ENCODE assay signal across 8 cellular contexts in genomic region chr22:18071307-18071967, GRCh38. TPM values are rescaled to one million over a fixed set of nuclear protein-coding genes. Genes with fewer than 3 reads are reported as not detected.
DNase-seq lines count a peak whose midpoint lies in the region; ATAC-seq, FAIRE-seq and TF ChIP-seq lines count a peak whose summit lies in the region.
"Not testable (repeated sequence)": the region's sequence is repeated elsewhere in the genome, so short reads cannot be mapped to it uniquely, and the experiment has no call there.
"Had no signal": no experiment of that assay in that cellular context is flagged by ENCODE, and none has a peak within 500 bp of the region (broad histone marks: within the 10 kb centered on the region; RNA-seq: fewer than 3 reads in every experiment).

No MANE protein-coding gene starts in this region.

- 78 to 84% (median 79%) methylated on average over 7 of the region's 7 CpGs for WGBS in spleen, 5 donors

- H3K9me1 ChIP-seq in keratinocyte (ENCODE audit: control insufficient read depth, extremely low read depth, insufficient read depth, low read length), result not testable (repeated sequence)

- not testable (repeated sequence) for H3K9me2 ChIP-seq in Karpas-422 (replicated peaks; ENCODE audit: insufficient read depth, low read length)

- not testable (repeated sequence) for H3K36me3 Mint-ChIP-seq in activated B cell treated with CpG ODN at 0.5 μM for 24 hours (ENCODE audit: low read depth); effector memory CD8-positive, alpha-beta T cell (ENCODE audit: insufficient read depth)

- DNase-seq in Karpas-422; activated B cell treated with CpG ODN at 0.5 μM for 24 hours; effector memory CD8-positive, alpha-beta T cell; keratinocyte (ENCODE audit: low read depth, low spot score): not testable (repeated sequence)
- DNase-seq in Peyer's patch, result peak in 1 of 3 donors; percentile 50
- peak; percentile 42 for DNase-seq in spleen

- not testable (repeated sequence) for H3K79me2 ChIP-seq in Karpas-422 (ENCODE audit: low read length); keratinocyte (ENCODE audit: control insufficient read depth, insufficient read depth, low read length)

- H3K4me1 Mint-ChIP-seq in activated B cell treated with CpG ODN at 0.5 μM for 24 hours, result peaks cover 71% of the 10 kb centered on the region
- not testable (repeated sequence) for H3K4me1 Mint-ChIP-seq in effector memory CD8-positive, alpha-beta T cell (ENCODE audit: low read depth in 2 of 2)

- POLR2A ChIA-PET in activated B cell treated with CpG ODN at 0.5 μM for 24 hours (lab: Charles Lee), result interaction anchor here (0.7 to 3.5 kb wide), 7 partner anchors 9 to 241 kb away, joined by 3 to 12 read pairs (median 6); no protein-coding TSS in a partner anchor

- not testable (repeated sequence) for H3K4me3 ChIP-seq in Karpas-422 (ENCODE audit: low read length); Peyer's patch; spleen
- H3K4me3 ChIP-seq in keratinocyte (ENCODE audit: control insufficient read depth in 2 of 3, extremely low read depth in 1 of 3, insufficient read depth in 2 of 3, low read depth in 1 of 3, low read length in 3 of 3), result peak overlapping the region in 2 of 3 experiments; percentile 29 to 31

- H3K4me1 ChIP-seq in Karpas-422 (ENCODE audit: low read length), result peaks cover 80% of the 10 kb centered on the region
- H3K4me1 ChIP-seq in Peyer's patch, result peaks cover 0 to 27% (median 8%) of the 10 kb centered on the region in 4 donors
- peaks cover 22% of the 10 kb centered on the region for H3K4me1 ChIP-seq in keratinocyte (ENCODE audit: control insufficient read depth, extremely low read depth, insufficient read depth, low read length)
- peaks cover 12 to 62% (median 34%) of the 10 kb centered on the region in 6 donors for H3K4me1 ChIP-seq in spleen

- dilution Hi-C loops in keratinocyte (cut with MboI; ENCODE audit: extremely low pct_ligation_motif_present, low sequenced_read_pairs), result not testable (repeated sequence)

- CTCF ChIA-PET in activated B cell treated with CpG ODN at 0.5 μM for 24 hours (lab: Charles Lee), result interaction anchor here (1.2 to 2.3 kb wide), 5 partner anchors 10 to 107 kb away, joined by 3 to 9 read pairs (median 6); partner anchors contain the start of gene MICAL3

- H3K4me2 ChIP-seq in Karpas-422 (ENCODE audit: low read depth, low read length, poor library complexity, severe bottlenecking), result peak overlapping the region; percentile 18
- H3K4me2 ChIP-seq in keratinocyte (ENCODE audit: control insufficient read depth, extremely low read depth, insufficient read depth, low read depth, low read length), result peak overlapping the region; percentile 76

- not testable (repeated sequence) for H3K9me3 Mint-ChIP-seq in activated B cell treated with CpG ODN at 0.5 μM for 24 hours; effector memory CD8-positive, alpha-beta T cell

- not testable (repeated sequence) for ATAC-seq in activated B cell treated with CpG ODN at 0.5 μM for 24 hours (ENCODE audit: low read depth); effector memory CD8-positive, alpha-beta T cell (replicated peaks)

- H3K27ac ChIP-seq in C4-2B (peak overlapping the region; percentile 74), Karpas-422 (ENCODE audit: low read length) (peak overlapping the region; percentile 98), Peyer's patch (peak overlapping the region in 3 of 4 donors; percentile 22 to 70 (median 44)), keratinocyte (ENCODE audit: control insufficient read depth, insufficient read depth, low read length) (peak overlapping the region; percentile 39)
- H3K27ac ChIP-seq in spleen, result not testable (repeated sequence)

- H3K27me3 ChIP-seq in Karpas-422 (ENCODE audit: low read length); Peyer's patch; keratinocyte (ENCODE audit: control insufficient read depth, extremely low read depth, insufficient read depth, low read length); spleen (replicated peaks in 1 of 7): not testable (repeated sequence)

- peak; percentile 58 for TF ChIP-seq CTCF in C4-2B (conservative IDR thresholded peaks at IDR 0.05)
- TF ChIP-seq CTCF in Peyer's patch (IDR thresholded peaks at IDR 0.05); activated B cell treated with CpG ODN at 0.5 μM for 24 hours (IDR thresholded peaks at IDR 0.05); keratinocyte (optimal IDR thresholded peaks at IDR 0.05 in 1 of 3, IDR thresholded peaks at IDR 0.05 in 1 of 3, conservative IDR thresholded peaks at IDR 0.05 in 1 of 3; ENCODE audit: extremely low read depth in 1 of 3, insufficient read depth in 2 of 3, low read length in 3 of 3); spleen (IDR thresholded peaks at IDR 0.05 in 8 of 11, conservative IDR thresholded peaks at IDR 0.05 in 3 of 11): not testable (repeated sequence)

- not testable (repeated sequence) for TF ChIP-seq POLR2A in Peyer's patch (IDR thresholded peaks at IDR 0.05); spleen (IDR thresholded peaks at IDR 0.05)

- H3K27ac Mint-ChIP-seq in activated B cell treated with CpG ODN at 0.5 μM for 24 hours, result peak overlapping the region; percentile 63
- peak overlapping the region; percentile 32 to 57 for H3K27ac Mint-ChIP-seq in effector memory CD8-positive, alpha-beta T cell

- not testable (repeated sequence) for H3K27me3 Mint-ChIP-seq in activated B cell treated with CpG ODN at 0.5 μM for 24 hours
- peaks cover 27 to 30% of the 10 kb centered on the region in 2 donors for H3K27me3 Mint-ChIP-seq in effector memory CD8-positive, alpha-beta T cell

- not testable (repeated sequence) for H3K9me3 ChIP-seq in Karpas-422 (ENCODE audit: low read length); Peyer's patch; keratinocyte (ENCODE audit: control insufficient read depth, low read depth, low read length); spleen

- not testable (repeated sequence) for H4K20me1 ChIP-seq in Karpas-422 (ENCODE audit: insufficient read depth, low read depth, low read length); keratinocyte (ENCODE audit: control insufficient read depth, extremely low read depth, insufficient read depth, low read length)

- peak overlapping the region; percentile 44 for H3K4me3 Mint-ChIP-seq in activated B cell treated with CpG ODN at 0.5 μM for 24 hours
- H3K4me3 Mint-ChIP-seq in effector memory CD8-positive, alpha-beta T cell, result not testable (repeated sequence)

- H3K9ac ChIP-seq in Karpas-422 (ENCODE audit: low read length), result peak overlapping the region; percentile 22
- not testable (repeated sequence) for H3K9ac ChIP-seq in keratinocyte (ENCODE audit: control insufficient read depth, extremely low read depth, insufficient read depth, low read length)

- not testable (repeated sequence) for H3K36me3 ChIP-seq in Karpas-422 (ENCODE audit: insufficient read depth, low read length); Peyer's patch; keratinocyte (ENCODE audit: control insufficient read depth in 2 of 2, extremely low read depth in 1 of 2, insufficient read depth in 2 of 2, low read length in 2 of 2); spleen

- intact Hi-C loops in activated B cell treated with CpG ODN at 0.5 μM for 24 hours (cut with micrococcal nuclease) (loop anchor here (10.0 kb wide), 1 partner anchor 987 kb away; the partner anchor contains the start of gene IL17RA), spleen (cut with DNase I; ENCODE audit: low total_unique reads) (loop anchor here (2.0 to 10.0 kb wide), 3 partner anchors 167 to 327 kb away; no protein-coding TSS in a partner anchor)

- H2AFZ ChIP-seq in Karpas-422 (ENCODE audit: low read length); keratinocyte (ENCODE audit: control insufficient read depth, low read length): not testable (repeated sequence)

- not testable (repeated sequence) for FAIRE-seq in keratinocyte (lab: Jason Lieb, UNC)

RNA-seq across cellular contexts. Expression of gene PEX26, which starts 6.4 kb away (rescaled TPM):
- total RNA-seq in Karpas-422 (2014; rRNA removed; shearing (Covaris generic); ENCODE audit: low replicate concordance), result 22.4 and 27.5 TPM in 2 replicates
- total RNA-seq in Peyer's patch (100 to 1,000 TPM in 2 of 4 donors, 10 to 100 TPM in 2; 53.6 to 120 (median 102) TPM), activated B cell treated with CpG ODN at 0.5 μM for 24 hours (31.5 and 35.2 TPM in 2 replicates), spleen (10 to 100 TPM; 29.2 to 41.0 (median 37.4) TPM)
- polyA plus RNA-seq in keratinocyte (20.8 to 25.7 TPM (median 23.0 TPM) in 3 replicates), spleen (10 to 100 TPM in 1 of 3 donors, 1 to 10 TPM in 2; 5.1 to 22.7 (median 7.1) TPM)
- polyA plus RNA-seq in keratinocyte (2011; ENCODE audit: low read depth), result 1.5 TPM
- polyA plus RNA-seq in keratinocyte (2011; cell fraction: cytosol; rRNA removed), result 23.0 and 25.0 TPM in 2 replicates
- polyA plus RNA-seq in keratinocyte (2011; cell fraction: nucleus; rRNA removed), result 27.1 and 31.4 TPM in 2 replicates
- polyA plus RNA-seq in keratinocyte (2012; ENCODE audit: low replicate concordance), result 9.4 and 31.3 TPM in 2 replicates
- polyA minus RNA-seq in keratinocyte, result 36.8 to 71.0 TPM (median 38.8 TPM) in 3 replicates
- 22.3 TPM for polyA minus RNA-seq in keratinocyte (2011; cell fraction: cytosol; rRNA and poly(A)+ RNA removed)
- polyA minus RNA-seq in keratinocyte (2011; cell fraction: nucleus; rRNA and poly(A)+ RNA removed), result 13.1 and 20.6 TPM in 2 replicates

RNA-seq across cellular contexts. Expression of gene TUBA8, which starts 39.2 kb away (rescaled TPM):
- total RNA-seq in Karpas-422 (2014; rRNA removed; shearing (Covaris generic); ENCODE audit: low replicate concordance), result 1.5 and 3.0 TPM in 2 replicates
- 1 to 10 TPM in 2 of 4 donors, not detected in 2; 4.3 to 6.6 TPM for total RNA-seq in Peyer's patch
- 1.7 and 2.4 TPM in 2 replicates for total RNA-seq in activated B cell treated with CpG ODN at 0.5 μM for 24 hours
- polyA plus RNA-seq in keratinocyte, result 0.35 to 0.49 TPM (median 0.41 TPM) in 3 replicates
- 0.24 TPM for polyA plus RNA-seq in keratinocyte (2011; ENCODE audit: low read depth)
- polyA plus RNA-seq in keratinocyte (2011; cell fraction: cytosol; rRNA removed), result 0.42 and 0.43 TPM in 2 replicates
- polyA plus RNA-seq in keratinocyte (2011; cell fraction: nucleus; rRNA removed), result 0.65 and 1.5 TPM in 2 replicates
- 0.24 and 0.51 TPM in 2 replicates for polyA plus RNA-seq in keratinocyte (2012; ENCODE audit: low replicate concordance)
- polyA minus RNA-seq in keratinocyte, result 0.76 to 0.86 TPM in 2 of 3 replicates, not detected in the other
- not detected for polyA minus RNA-seq in keratinocyte (2011; cell fraction: cytosol; rRNA and poly(A)+ RNA removed)
- 0.93 and 1.2 TPM in 2 replicates for polyA minus RNA-seq in keratinocyte (2011; cell fraction: nucleus; rRNA and poly(A)+ RNA removed)
- 1 to 10 TPM; 2.6 to 5.7 (median 4.7) TPM for total RNA-seq in spleen
- polyA plus RNA-seq in spleen, result 1 to 10 TPM; 2.2 to 3.9 (median 3.7) TPM
- total RNA-seq: MCF 10A had no signal

RNA-seq across cellular contexts. Expression of gene MICAL3, which starts 47.1 kb away (rescaled TPM):
- 54.9 and 64.1 TPM in 2 replicates for total RNA-seq in Karpas-422 (2014; rRNA removed; shearing (Covaris generic); ENCODE audit: low replicate concordance)
- total RNA-seq in Peyer's patch, result 10 to 100 TPM; 68.5 to 99.1 (median 88.7) TPM
- 232 and 257 TPM in 2 replicates for total RNA-seq in activated B cell treated with CpG ODN at 0.5 μM for 24 hours
- 22.5 to 50.2 TPM (median 27.9 TPM) in 3 replicates for polyA plus RNA-seq in keratinocyte
- polyA plus RNA-seq in keratinocyte (2011; ENCODE audit: low read depth), result 17.8 TPM
- 21.5 and 22.1 TPM in 2 replicates for polyA plus RNA-seq in keratinocyte (2011; cell fraction: cytosol; rRNA removed)
- 128 and 137 TPM in 2 replicates for polyA plus RNA-seq in keratinocyte (2011; cell fraction: nucleus; rRNA removed)
- polyA plus RNA-seq in keratinocyte (2012; ENCODE audit: low replicate concordance), result 12.1 and 50.2 TPM in 2 replicates
- 35.6 to 129 TPM (median 77.2 TPM) in 3 replicates for polyA minus RNA-seq in keratinocyte
- polyA minus RNA-seq in keratinocyte (2011; cell fraction: cytosol; rRNA and poly(A)+ RNA removed), result 19.6 TPM
- polyA minus RNA-seq in keratinocyte (2011; cell fraction: nucleus; rRNA and poly(A)+ RNA removed), result 57.6 and 129 TPM in 2 replicates
- 100 to 1,000 TPM in 2 of 7 donors, 10 to 100 TPM in 5; 54.3 to 133 (median 92.1) TPM for total RNA-seq in spleen
- 10 to 100 TPM in 1 of 3 donors, 1 to 10 TPM in 2; 2.6 to 14.9 (median 3.1) TPM for polyA plus RNA-seq in spleen
